Comparison of ENCODE assay signal across 10 cellular contexts in genomic region chr2:109125595-109126500, GRCh38. TPM values are rescaled to one million over a fixed set of nuclear protein-coding genes. Genes with fewer than 3 reads are reported as not detected.
DNase-seq lines count a peak whose midpoint lies in the region; ATAC-seq and TF ChIP-seq lines count a peak whose summit lies in the region.
"Had no signal": no experiment of that assay in that cellular context is flagged by ENCODE, and none has a peak within 500 bp of the region (broad histone marks: within the 10 kb centered on the region; RNA-seq: fewer than 3 reads in every experiment).

No MANE protein-coding gene starts in this region.

- TF ChIP-seq CTCF in astrocyte of the spinal cord (IDR thresholded peaks at IDR 0.05; ENCODE audit: low read depth, low read length) (no peak), body of pancreas (IDR thresholded peaks at IDR 0.05) (no peak)

- in situ Hi-C loops in astrocyte of the spinal cord (cut with HindIII; ENCODE audit: low sequenced_read_pairs), result no loop called here

- H3K27me3 ChIP-seq in mucosa of rectum (ENCODE audit: control insufficient read depth in 2 of 2, insufficient read depth in 2 of 2, low read length in 2 of 2) (peaks cover 11 to 26% of the 10 kb centered on the region in 2 donors), body of pancreas (no peaks in the 10 kb centered on the region), right cardiac atrium (ENCODE audit: control insufficient read depth, insufficient read depth) (no peaks in the 10 kb centered on the region)

- peak; percentile 62 for DNase-seq in COLO829 (ENCODE audit: low spot score)
- DNase-seq in HT-29 (ENCODE audit: low spot score), result peak; percentile 14
- DNase-seq in astrocyte of the spinal cord (ENCODE audit: low read depth, low spot score), result peak; percentile 96
- DNase-seq in SHP77 (lab: John Stamatoyannopoulos, UW), result no peak
- DNase-seq in body of pancreas, result no peak
- no peak for DNase-seq in right cardiac atrium
- DNase-seq: NCI-H1694, substantia nigra had no signal

- no peak for ATAC-seq in HG03571 (IDR thresholded peaks at IDR 0.05; ENCODE audit: unreplicated experiment)
- no peak for ATAC-seq in body of pancreas
- no peak for ATAC-seq in right cardiac atrium

- 59 to 64% methylated on average over 12 of the region's 12 CpGs for WGBS in body of pancreas, 2 donors
- 83% methylated on average over 12 of the region's 12 CpGs for WGBS in right cardiac atrium

- H3K9ac ChIP-seq in mucosa of rectum (ENCODE audit: low read depth in 1 of 2, low read length in 2 of 2), result no peak overlapping the region

- no peaks in the 10 kb centered on the region for H3K36me3 ChIP-seq in mucosa of rectum (ENCODE audit: control insufficient read depth in 2 of 2, insufficient read depth in 2 of 2, low read length in 2 of 2)
- H3K36me3 ChIP-seq in body of pancreas (replicated peaks in 1 of 2; ENCODE audit: insufficient read depth in 1 of 2, low read depth in 2 of 2), result no peaks in the 10 kb centered on the region

- H3K9me3 ChIP-seq in mucosa of rectum (ENCODE audit: control insufficient read depth in 2 of 2, low read length in 2 of 2) (no peaks in the 10 kb centered on the region), body of pancreas (no peaks in the 10 kb centered on the region), right cardiac atrium (ENCODE audit: control insufficient read depth, low read length) (no peaks in the 10 kb centered on the region)

- intact Hi-C loops in body of pancreas (cut with DNase I) (loop anchor here (5.0 kb wide), 1 partner anchor 386 kb away; no protein-coding TSS in a partner anchor), right cardiac atrium (cut with DNase I) (loop anchor here in 3 of 4 donors (2.0 to 5.0 kb wide), 3 partner anchors 371 to 386 kb away; no protein-coding TSS in a partner anchor)

- H3K4me1 ChIP-seq in mucosa of rectum (ENCODE audit: control insufficient read depth in 2 of 2, insufficient read depth in 2 of 2, low read length in 2 of 2), result peaks cover 8 to 10% of the 10 kb centered on the region in 2 donors
- peaks cover 22% of the 10 kb centered on the region for H3K4me1 ChIP-seq in body of pancreas
- no peaks in the 10 kb centered on the region for H3K4me1 ChIP-seq in right cardiac atrium (ENCODE audit: control insufficient read depth, insufficient read depth, low read length)

- no peak overlapping the region for H3K4me3 ChIP-seq in astrocyte of the spinal cord (ENCODE audit: low read depth, low read length)
- no peak overlapping the region for H3K4me3 ChIP-seq in mucosa of rectum (ENCODE audit: low read length in 2 of 2)
- no peak overlapping the region for H3K4me3 ChIP-seq in body of pancreas
- H3K4me3 ChIP-seq in right cardiac atrium (ENCODE audit: low read length), result no peak overlapping the region

- peak overlapping the region; percentile 0 to 28 for H3K27ac ChIP-seq in mucosa of rectum (ENCODE audit: low read depth in 2 of 2, low read length in 2 of 2)
- H3K27ac ChIP-seq in body of pancreas, result no peak overlapping the region
- H3K27ac ChIP-seq in right cardiac atrium (ENCODE audit: low read length), result no peak overlapping the region

- TF ChIP-seq POLR2A in body of pancreas (IDR thresholded peaks at IDR 0.05), result no peak

RNA-seq across cellular contexts. Expression of gene SH3RF3, which starts 3.2 kb away (rescaled TPM):
- total RNA-seq in HT-29 (2014; rRNA removed; shearing (Covaris generic)), result 0.05 and 0.16 TPM in 2 replicates
- total RNA-seq in body of pancreas, result 1 to 10 TPM; 1.3 to 5.6 TPM
- 1 to 10 TPM; 7.2 to 8.8 (median 8.1) TPM for total RNA-seq in right cardiac atrium
- polyA plus RNA-seq in right cardiac atrium, result 5.7 TPM

Comparison
In these comparisons a context has a peak if more than half of its experiments do, and no peak if none do; other contexts are left out.
1. DNase-seq: peak in COLO829 (single experiment), HT-29 (single experiment) and astrocyte of the spinal cord (single experiment); none in SHP77 (0 of 2), body of pancreas (0 of 4) and right cardiac atrium (0 of 3).
2. H3K27ac ChIP-seq: peak in mucosa of rectum (2 of 2); none in body of pancreas (0 of 4) and right cardiac atrium (single experiment).